33 cellular contexts compared by ENCODE assay signal in genomic region chr15:24017470-24017869, GRCh38.
"Had no signal": no experiment of that assay in that cellular context is flagged by ENCODE, and none has a peak within 500 bp of the region (broad histone marks: within the 10 kb centered on the region; RNA-seq: fewer than 3 reads in every experiment).

No MANE protein-coding gene starts in this region.

- DNase-seq: activated effector memory CD4-positive, alpha-beta T cell treated with anti-CD3 and anti-CD28 coated beads, Interleukin-2, amount 50 U/mL, for 16 hours; activated effector memory CD4-positive, alpha-beta T cell treated with Interleukin-2 at 50 U/mL for 16 hours; activated gamma-delta T cell; activated gamma-delta T cell treated with Interleukin-2 at 50 U/mL for 16 hours; activated naive CD4-positive, alpha-beta T cell; activated naive CD4-positive, alpha-beta T cell treated with anti-CD3 and anti-CD28 coated beads for 36 hours; activated naive CD4-positive, alpha-beta T cell treated with anti-CD3 and anti-CD28 coated beads, Interleukin-2, amount 10 ng/mL, durations not matched to agents 7 days and 5 days; activated naive CD4-positive, alpha-beta T cell treated with anti-CD3 and anti-CD28 coated beads, Interleukin-2, amount 50 U/mL, for 16 hours; activated naive CD4-positive, alpha-beta T cell treated with Interleukin-2 at 50 U/mL for 16 hours; activated naive CD8-positive, alpha-beta T cell treated with anti-CD3 and anti-CD28 coated beads for 36 hours; activated naive CD8-positive, alpha-beta T cell treated with anti-CD3 and anti-CD28 coated beads, Interleukin-2, amount 10 ng/mL, durations not matched to agents 7 days and 5 days; activated naive CD8-positive, alpha-beta T cell treated with anti-CD3 and anti-CD28 coated beads, Interleukin-2, amount 50 U/mL, for 24 hours; activated T-cell treated with anti-CD3 and anti-CD28 coated beads, Interleukin-2, amount 50 U/mL, for 24 hours; activated T-cell treated with anti-CD3 and anti-CD28 coated beads, Interleukin-2, amount 50 U/mL, for 4 hours; activated T-cell treated with anti-CD3 and anti-CD28 coated beads, Interleukin-2, amount 50 U/mL, for 48 hours; activated T-cell treated with anti-CD3 and anti-CD28 coated beads, Interleukin-2, amount 50 U/mL, for 72 hours; adrenal gland; amniotic stem cell; amygdala; anterior cingulate cortex; aorta; body of pancreas; brain microvascular endothelial cell; caudate nucleus; central memory CD4-positive, alpha-beta T cell; cerebellar nuclear complex had no signal

- H3K4me1 ChIP-seq: adrenal gland, ascending aorta, body of pancreas, breast epithelium had no signal

- H3K4me3 ChIP-seq: adrenal gland, ascending aorta, body of pancreas, breast epithelium, cardiac muscle cell had no signal

- FAIRE-seq: astrocyte, bronchial epithelial cell had no signal

- H3K9me3 ChIP-seq: adrenal gland, ascending aorta, body of pancreas had no signal

- ATAC-seq: activated naive CD4-positive, alpha-beta T cell treated with anti-CD3 and anti-CD28 coated beads, Interleukin-2, amount 50 U/mL, for 72 hours; activated naive CD8-positive, alpha-beta T cell treated with anti-CD3 and anti-CD28 coated beads, Interleukin-2, amount 50 U/mL, for 24 hours; activated T-cell treated with anti-CD3 and anti-CD28 coated beads, Interleukin-2, amount 50 U/mL, for 4 hours; activated T-cell treated with anti-CD3 and anti-CD28 coated beads, Interleukin-2, amount 50 U/mL, for 72 hours; activated T-helper 17 cell treated with anti-CD3 and anti-CD28 coated beads, Interleukin-2, amount 50 U/mL, for 72 hours; body of pancreas had no signal

- H3K27ac ChIP-seq: adrenal gland, ascending aorta, body of pancreas, brain microvascular endothelial cell, breast epithelium, cardiac muscle cell had no signal
